22 cellular contexts compared by ENCODE assay signal in the genomic region with DNA sequence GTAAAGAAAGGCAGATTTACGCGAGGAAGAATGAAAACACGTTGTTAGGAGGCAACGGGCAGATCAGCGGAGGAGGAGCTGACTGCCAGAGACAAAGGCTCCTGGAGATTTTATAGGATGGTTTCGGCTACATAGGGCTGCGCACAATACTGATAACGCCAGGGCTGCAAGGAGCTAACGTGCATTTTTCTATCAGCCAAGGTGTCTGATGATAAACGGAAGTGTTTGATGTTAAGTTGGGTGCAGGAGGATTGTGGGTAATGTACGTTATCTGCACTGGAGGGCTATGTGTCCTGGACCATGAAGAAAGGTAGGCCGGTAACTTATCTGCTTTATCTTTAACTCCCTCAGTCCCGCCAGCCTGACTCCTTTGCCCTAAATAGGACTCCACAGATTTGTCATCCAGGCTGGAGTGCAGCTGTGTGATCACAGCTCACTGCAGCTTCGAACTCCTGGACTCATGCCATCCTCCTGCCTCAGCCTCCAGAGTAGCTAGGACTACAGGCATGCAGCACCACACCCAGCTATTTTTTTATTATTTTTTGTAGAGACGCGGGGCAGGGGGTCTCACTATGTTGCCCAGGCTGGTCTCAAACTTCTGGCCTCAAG. TPM values are rescaled to one million over a fixed set of nuclear protein-coding genes. Genes with fewer than 3 reads are reported as not detected.
DNase-seq lines count a peak whose midpoint lies in the region; TF ChIP-seq lines count a peak whose summit lies in the region.
"Had no signal": no experiment of that assay in that cellular context is flagged by ENCODE, and none has a peak within 500 bp of the region (broad histone marks: within the 10 kb centered on the region; RNA-seq: fewer than 3 reads in every experiment).

No MANE protein-coding gene starts in this region.

- H3K9me2 ChIP-seq in GM23248 (ENCODE audit: insufficient read depth): no peaks in the 10 kb centered on the region
- no peaks in the 10 kb centered on the region for H3K9me2 ChIP-seq in MM.1S (replicated peaks; ENCODE audit: insufficient read depth, low read length)

- H3K79me1 ChIP-seq in neuronal stem cell (ENCODE audit: low read depth, low read length): no peaks in the 10 kb centered on the region

- H3K27me3 ChIP-seq in GM23248 (replicated peaks; ENCODE audit: insufficient read depth) (no peaks in the 10 kb centered on the region), neuronal stem cell (ENCODE audit: control insufficient read depth in 3 of 3, insufficient read depth in 3 of 3, low read depth in 1 of 3, low read length in 3 of 3) (no peaks in the 10 kb centered on the region), MM.1S (replicated peaks; ENCODE audit: insufficient read depth, low read length) (no peaks in the 10 kb centered on the region), colonic mucosa (no peaks in the 10 kb centered on the region)
- H3K27me3 ChIP-seq: tibial artery had no signal

- no peak overlapping the region for H2BK12ac ChIP-seq in neuronal stem cell (ENCODE audit: low read length)

- H3K4me3 ChIP-seq in GM23248 (no peak overlapping the region), cardiac fibroblast (replicated peaks in 1 of 2; ENCODE audit: low read depth in 2 of 2, low read length in 2 of 2) (no peak overlapping the region), neuronal stem cell (ENCODE audit: low read length in 2 of 2) (no peak overlapping the region), MM.1S (ENCODE audit: low read length) (no peak overlapping the region), colonic mucosa (no peak overlapping the region)
- H3K4me3 ChIP-seq: GM23338, tibial artery had no signal

- H3K9ac ChIP-seq in GM23248: no peak overlapping the region
- H3K9ac ChIP-seq in neuronal stem cell (ENCODE audit: low read depth, low read length, poor library complexity): no peak overlapping the region
- H3K9ac ChIP-seq in MM.1S (ENCODE audit: low read length): no peak overlapping the region
- H3K9ac ChIP-seq in colonic mucosa (ENCODE audit: low read depth in 2 of 2, low read length in 2 of 2): no peak overlapping the region

- TF ChIP-seq CTCF in cardiac fibroblast (IDR thresholded peaks at IDR 0.05; ENCODE audit: low read depth, low read length): no peak
- TF ChIP-seq CTCF in MM.1S (IDR thresholded peaks at IDR 0.05; ENCODE audit: low read length): no peak
- TF ChIP-seq CTCF in colonic mucosa (IDR thresholded peaks at IDR 0.05): no peak

- no peak overlapping the region for H3K14ac ChIP-seq in neuronal stem cell (ENCODE audit: low read length)

- no peak overlapping the region for H3K4ac ChIP-seq in neuronal stem cell (ENCODE audit: low read length)

- no peak overlapping the region for H4K8ac ChIP-seq in neuronal stem cell (ENCODE audit: low read depth, low read length)

- peak; percentile 47 for DNase-seq in GM23248
- peak; percentile 19 for DNase-seq in LHCN-M2 (ENCODE audit: low read depth)
- peak; percentile 22 to 41 for DNase-seq in cardiac fibroblast (ENCODE audit: low read depth in 2 of 2)
- no peak for DNase-seq in neuronal stem cell (ENCODE audit: low spot score)
- no peak for DNase-seq in MM.1S
- DNase-seq in colonic mucosa: no peak
- DNase-seq in HT-29 (ENCODE audit: low spot score): no peak
- DNase-seq: activated CD4-positive, alpha-beta T cell treated with anti-CD3 and anti-CD28 coated beads, Interleukin-2, amount 10 ng/mL, durations not matched to agents 7 days and 5 days; activated naive CD8-positive, alpha-beta T cell treated with anti-CD3 and anti-CD28 coated beads, Interleukin-2, amount 10 ng/mL, durations not matched to agents 7 days and 5 days; CD4-positive, CD25-positive, alpha-beta regulatory T cell; effector memory CD4-positive, alpha-beta T cell; KG1; mammary epithelial cell; NCI-H2029 treated with DMSO at 0.1 percent for 48 hours; NCI-H446; NK-92 treated with Interleukin-12 subunit alpha and Interleukin-12 subunit beta, amount 100 ng/mL, for 24 hours; occipital lobe; stimulated activated CD4-positive, alpha-beta T cell treated with anti-CD3 and anti-CD28 coated beads, Interleukin-4, amount 100 ng/mL, for 24 hours; stimulated activated naive CD8-positive, alpha-beta T cell treated with anti-CD3 and anti-CD28 coated beads, Interleukin-15, amount 100 ng/mL, for 72 hours; T-helper 17 cell; tibial artery had no signal

- H3K23ac ChIP-seq in neuronal stem cell (ENCODE audit: low read depth, low read length, poor library complexity): no peak overlapping the region

- H3K9me3 ChIP-seq in GM23248 (ENCODE audit: low read depth): no peaks in the 10 kb centered on the region
- no peaks in the 10 kb centered on the region for H3K9me3 ChIP-seq in neuronal stem cell (replicated peaks in 1 of 2; ENCODE audit: control insufficient read depth in 2 of 2, insufficient read depth in 1 of 2, low read depth in 1 of 2, low read length in 2 of 2)
- H3K9me3 ChIP-seq in MM.1S (replicated peaks; ENCODE audit: insufficient read depth, low read length): no peaks in the 10 kb centered on the region
- no peaks in the 10 kb centered on the region for H3K9me3 ChIP-seq in colonic mucosa
- H3K9me3 ChIP-seq: tibial artery had no signal

- in situ Hi-C loops in GM23248 (cut with MboI): no loop called here

- H3F3A ChIP-seq in GM23248 (ENCODE audit: insufficient read depth) (no peaks in the 10 kb centered on the region), MM.1S (ENCODE audit: insufficient read depth, low read length) (peaks cover 21% of the 10 kb centered on the region)

- H3K79me2 ChIP-seq in GM23248 (ENCODE audit: insufficient read depth) (no peaks in the 10 kb centered on the region), MM.1S (ENCODE audit: low read length) (no peaks in the 10 kb centered on the region)

- H3K27ac ChIP-seq in GM23248 (no peak overlapping the region), neuronal stem cell (replicated peaks; ENCODE audit: low read length) (no peak overlapping the region), MM.1S (ENCODE audit: low read length) (no peak overlapping the region), colonic mucosa (no peak overlapping the region)
- H3K27ac ChIP-seq: tibial artery had no signal

- H2BK5ac ChIP-seq in neuronal stem cell (ENCODE audit: low read length): no peak overlapping the region

- H3K4me2 ChIP-seq in GM23248 (ENCODE audit: unreplicated experiment): no peak overlapping the region
- no peak overlapping the region for H3K4me2 ChIP-seq in neuronal stem cell (ENCODE audit: insufficient read depth, low read length, poor library complexity, severe bottlenecking)
- no peak overlapping the region for H3K4me2 ChIP-seq in MM.1S (ENCODE audit: low read depth, low read length)
- H3K4me2 ChIP-seq: GM23338 had no signal

- no peak overlapping the region for H4K91ac ChIP-seq in neuronal stem cell (ENCODE audit: low read depth, low read length, poor library complexity)

- peaks cover 4% of the 10 kb centered on the region; the same call in 1 of the 2 replicates for H3K36me3 ChIP-seq in GM23248 (ENCODE audit: low read depth)
- peaks cover 10 to 21% of the 10 kb centered on the region in 2 donors for H3K36me3 ChIP-seq in neuronal stem cell (replicated peaks in 1 of 2; ENCODE audit: control insufficient read depth in 2 of 2, insufficient read depth in 2 of 2, low read length in 2 of 2)
- H3K36me3 ChIP-seq in MM.1S (replicated peaks; ENCODE audit: insufficient read depth, low read length): no peaks in the 10 kb centered on the region
- no peaks in the 10 kb centered on the region for H3K36me3 ChIP-seq in colonic mucosa

- H3K18ac ChIP-seq in neuronal stem cell (ENCODE audit: low read length): peak overlapping the region; percentile 27

- H4K20me1 ChIP-seq in GM23248 (ENCODE audit: insufficient read depth) (no peaks in the 10 kb centered on the region), MM.1S (ENCODE audit: insufficient read depth, low read length) (no peaks in the 10 kb centered on the region)

- intact Hi-C loops in colonic mucosa (cut with DNase I): no loop called here

- no peak overlapping the region for H2BK15ac ChIP-seq in neuronal stem cell (ENCODE audit: low read length)

- H2AK5ac ChIP-seq in neuronal stem cell (ENCODE audit: low read depth, low read length): no peak overlapping the region

- H2AFZ ChIP-seq in GM23248 (no peak overlapping the region), neuronal stem cell (ENCODE audit: low read length) (no peak overlapping the region), MM.1S (ENCODE audit: low read length) (no peak overlapping the region)
- H2AFZ ChIP-seq: GM23338 had no signal

- 71 to 72% methylated on average over 16 of the region's 16 CpGs for WGBS in GM23248 (ENCODE audit: low coverage in 1 of 2, low lambda C conversion rate in 2 of 2, missing lambda C conversion rate in 2 of 2), 2 experiments
- no CpG with 5 or more reads among the region's 16 CpGs for WGBS in neuronal stem cell (ENCODE audit: extremely low coverage in 2 of 2, insufficient read length in 2 of 2, insufficient replicate concordance in 1 of 2), 2 donors

- no peak overlapping the region for H2BK120ac ChIP-seq in neuronal stem cell (ENCODE audit: low read depth, low read length)

- H3K4me1 ChIP-seq in GM23248 (ENCODE audit: insufficient read depth) (peaks cover 3% of the 10 kb centered on the region; the same call in 1 of the 2 replicates), neuronal stem cell (ENCODE audit: control insufficient read depth in 2 of 2, insufficient read depth in 1 of 2, low read depth in 1 of 2, low read length in 2 of 2) (peaks cover 0 to 2% of the 10 kb centered on the region in 2 donors), MM.1S (ENCODE audit: low read length) (peaks cover 16% of the 10 kb centered on the region), colonic mucosa (no peaks in the 10 kb centered on the region)
- H3K4me1 ChIP-seq: tibial artery had no signal

RNA-seq across cellular contexts. Expression of gene SETD4, which starts 29.6 kb away (rescaled TPM):
- total RNA-seq in GM23248 (2014; rRNA removed; shearing (Covaris generic)): 10.4 and 12.9 TPM in 2 replicates
- polyA plus RNA-seq in GM23248 (2016; fragmentation: Nextera tagmentation; extraction: Ambion mirVana): 12.5 and 12.7 TPM in 2 replicates
- total RNA-seq in LHCN-M2 (2014; rRNA removed) (10.6 and 14.9 TPM in 2 replicates), colonic mucosa (10 to 100 TPM; 14.7 to 22.7 TPM)
- polyA plus RNA-seq in LHCN-M2 (2012): 6.1 TPM
- 16.1 TPM for polyA plus RNA-seq in neuronal stem cell (2013, experiment 1 of 2)
- polyA plus RNA-seq in neuronal stem cell (2013, experiment 2 of 2): 15.6 TPM
- 4.4 and 7.3 TPM in 2 replicates for total RNA-seq in HT-29 (2014; rRNA removed; shearing (Covaris generic))

RNA-seq across cellular contexts. Expression of gene CBR1, which starts 39.1 kb away (rescaled TPM):
- total RNA-seq in GM23248 (2014; rRNA removed; shearing (Covaris generic)): 179 and 205 TPM in 2 replicates
- 151 and 158 TPM in 2 replicates for polyA plus RNA-seq in GM23248 (2016; fragmentation: Nextera tagmentation; extraction: Ambion mirVana)
- total RNA-seq in LHCN-M2 (2014; rRNA removed) (124 and 234 TPM in 2 replicates), colonic mucosa (100 to 1,000 TPM in 1 of 2 donors, 10 to 100 TPM in 1; 81.6 to 131 TPM)
- polyA plus RNA-seq in LHCN-M2 (2012): 86.4 TPM
- polyA plus RNA-seq in neuronal stem cell (2013, experiment 1 of 2): 9.9 TPM
- 10.5 TPM for polyA plus RNA-seq in neuronal stem cell (2013, experiment 2 of 2)
- total RNA-seq in HT-29 (2014; rRNA removed; shearing (Covaris generic)): 224 and 271 TPM in 2 replicates

Comparison
In these comparisons a context has a peak if more than half of its experiments do, and no peak if none do; other contexts are left out.
1. DNase-seq: peak in GM23248 (single experiment), LHCN-M2 (single experiment) and cardiac fibroblast (2 of 2); none in neuronal stem cell (single experiment), MM.1S (single experiment), colonic mucosa (single experiment) and HT-29 (single experiment).